12 cellular contexts compared by ENCODE assay signal in genomic region chr20:24995741-24996448, GRCh38. TPM values are rescaled to one million over a fixed set of nuclear protein-coding genes. Genes with fewer than 3 reads are reported as not detected.
DNase-seq lines count a peak whose midpoint lies in the region; ATAC-seq, FAIRE-seq and TF ChIP-seq lines count a peak whose summit lies in the region.
"Had no signal": no experiment of that assay in that cellular context is flagged by ENCODE, and none has a peak within 500 bp of the region (broad histone marks: within the 10 kb centered on the region; RNA-seq: fewer than 3 reads in every experiment).

No MANE protein-coding gene starts in this region.

- H3K27ac ChIP-seq in coronary artery, result no peak overlapping the region
- H3K27ac ChIP-seq: KMS-11, skin epidermis had no signal

- no peak for FAIRE-seq in H54 (lab: Jason Lieb, UNC)

- DNase-seq in H54 (ENCODE audit: insufficient read length, low spot score), result peak; percentile 45
- peak; percentile 86 for DNase-seq in NCI-H345 (lab: John Stamatoyannopoulos, UW)
- DNase-seq in coronary artery (ENCODE audit: low spot score), result peak; percentile 45
- DNase-seq in posterior vena cava (ENCODE audit: low spot score), result peak; percentile 50
- no peak for DNase-seq in NK-92 (lab: John Stamatoyannopoulos, UW; ENCODE audit: unreplicated experiment)
- no peak for DNase-seq in COLO668 (lab: John Stamatoyannopoulos, UW; ENCODE audit: unreplicated experiment)
- DNase-seq: activated CD4-positive, alpha-beta memory T cell treated with anti-CD3 and anti-CD28 coated beads for 36 hours; NCI-H2081 treated with DMSO at 0.1 percent for 48 hours; OCI-M1 had no signal

- intact Hi-C loops in posterior vena cava (cut with DNase I), result loop anchor here (2.0 to 10.0 kb wide), 3 partner anchors 69 to 399 kb away; partner anchors contain the start of gene ABHD12 (in 1 of the 2)

- H3K4me3 ChIP-seq in coronary artery, result no peak overlapping the region
- H3K4me3 ChIP-seq: skin epidermis had no signal

- TF ChIP-seq CTCF in coronary artery (IDR thresholded peaks at IDR 0.05), result no peak

- no peak for ATAC-seq in HG03460 (IDR thresholded peaks at IDR 0.05; ENCODE audit: unreplicated experiment)

- no peak for TF ChIP-seq POLR2A in H54 (IDR thresholded peaks at IDR 0.05; ENCODE audit: low read depth, low read length)

RNA-seq across cellular contexts. Expression of gene APMAP, which starts 3.3 kb away (rescaled TPM):
- 10 to 100 TPM; 32.7 to 45.6 TPM for total RNA-seq in posterior vena cava

RNA-seq across cellular contexts. Expression of gene CST7, which starts 46.8 kb away (rescaled TPM):
- total RNA-seq in posterior vena cava, result 1 to 10 TPM; 2.5 to 3.4 TPM

Comparison
In these comparisons a context has a peak if more than half of its experiments do, and no peak if none do; other contexts are left out.
1. DNase-seq: peak in H54 (single experiment), NCI-H345 (single experiment), coronary artery (single experiment) and posterior vena cava (single experiment); none in NK-92 (single experiment) and COLO668 (single experiment).